1 cellular context compared by ENCODE assay signal in genomic region chr17:57832299-57832698, GRCh38.
TF ChIP-seq lines count a peak whose summit lies in the region.

No MANE protein-coding gene starts in this region.

TF ChIP-seq in HepG2, 621 proteins besides CTCF, POLR2A, EP300 and RAD21 (continued from another document):
- no peak for TF ChIP-seq ZNF558 (CRISPR knock-in tag; IDR thresholded peaks at IDR 0.05; ENCODE audit: borderline replicate concordance)
TF ChIP-seq in HepG2: peak in this region for 3.
